In the genomic region with DNA sequence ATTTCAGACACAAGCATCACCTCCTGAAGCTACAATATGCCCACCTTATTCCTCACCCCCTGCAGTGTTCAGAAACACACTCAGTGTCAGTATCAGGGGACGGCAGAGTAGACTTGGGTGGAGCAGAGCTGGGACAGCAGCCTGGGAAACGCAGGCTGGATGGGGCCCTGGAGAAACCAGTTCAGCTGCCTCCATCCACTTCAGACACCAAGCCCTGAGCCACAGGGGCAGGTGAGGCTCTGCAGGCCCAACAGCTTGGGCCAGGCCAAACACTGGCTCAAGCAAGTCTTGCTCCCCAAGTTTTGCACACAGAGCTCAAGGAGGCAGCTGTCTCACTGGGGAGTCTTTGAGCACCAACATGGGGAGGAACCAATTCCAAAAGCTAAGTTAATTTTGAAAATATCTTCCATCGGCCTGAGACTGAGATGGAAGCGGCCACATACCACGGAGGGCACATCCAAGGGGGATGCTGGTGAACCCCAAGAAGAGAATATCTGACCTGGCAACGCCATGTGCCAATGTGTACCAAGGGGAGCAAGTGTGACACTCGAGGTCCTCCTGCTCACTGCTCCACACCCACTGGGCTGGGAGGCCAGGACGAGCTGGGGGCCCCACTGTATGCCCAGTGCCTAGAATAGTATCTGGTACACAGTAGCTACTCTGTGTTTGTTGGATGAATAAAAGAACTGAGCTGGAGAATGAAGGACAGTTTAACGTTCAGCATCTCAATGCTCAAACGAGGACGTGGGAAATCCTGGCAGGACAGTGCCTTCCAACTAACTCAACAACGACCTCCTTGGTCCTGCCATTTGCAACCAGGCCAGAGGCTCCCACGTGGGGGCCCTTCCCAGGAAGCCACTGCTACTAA, we compare ENCODE assay signal across 22 cellular contexts. TPM values are rescaled to one million over a fixed set of nuclear protein-coding genes. Genes with fewer than 3 reads are reported as not detected.
DNase-seq lines count a peak whose midpoint lies in the region; ATAC-seq, FAIRE-seq and TF ChIP-seq lines count a peak whose summit lies in the region.
"Had no signal": no experiment of that assay in that cellular context is flagged by ENCODE, and none has a peak within 500 bp of the region (broad histone marks: within the 10 kb centered on the region; RNA-seq: fewer than 3 reads in every experiment).

No MANE protein-coding gene starts in this region.

- POLR2A ChIA-PET in HEK293T (lab: Yijun Ruan, JAX), result no interaction called here

- ATAC-seq in gastroesophageal sphincter, result no peak

- in situ Hi-C loops in G401 (cut with HindIII; ENCODE audit: low sequenced_read_pairs), result no loop called here

- H3K27me3 ChIP-seq in bronchial epithelial cell (ENCODE audit: control insufficient read depth, insufficient read depth, low read length), result no peaks in the 10 kb centered on the region
- H3K27me3 ChIP-seq in esophagus (ENCODE audit: control insufficient read depth in 1 of 2, insufficient read depth in 2 of 2, low read length in 2 of 2), result no peaks in the 10 kb centered on the region
- no peaks in the 10 kb centered on the region for H3K27me3 ChIP-seq in osteoblast (ENCODE audit: insufficient read depth, low read length)
- peaks cover 50% of the 10 kb centered on the region for H3K27me3 ChIP-seq in gastroesophageal sphincter
- H3K27me3 ChIP-seq: BLaER1 had no signal

- peaks cover 6 to 39% of the 10 kb centered on the region in 2 donors for H3K4me1 ChIP-seq in esophagus (ENCODE audit: control insufficient read depth in 2 of 2, insufficient read depth in 2 of 2, low read length in 1 of 2)
- H3K4me1 ChIP-seq in osteoblast (ENCODE audit: insufficient read depth, low read length), result no peaks in the 10 kb centered on the region
- no peaks in the 10 kb centered on the region for H3K4me1 ChIP-seq in gastroesophageal sphincter

- TF ChIP-seq EP300 in gastroesophageal sphincter (IDR thresholded peaks at IDR 0.05), result no peak

- no peaks in the 10 kb centered on the region for H3K79me2 ChIP-seq in osteoblast (ENCODE audit: insufficient read depth, low read length)

- H3K4me3 ChIP-seq in bronchial epithelial cell (ENCODE audit: low read depth, low read length) (no peak overlapping the region), esophagus (ENCODE audit: low read depth in 1 of 2, low read length in 2 of 2) (no peak overlapping the region), osteoblast (ENCODE audit: insufficient read depth, low read length) (no peak overlapping the region), gastroesophageal sphincter (no peak overlapping the region)
- H3K4me3 ChIP-seq: BLaER1, GM23338 had no signal

- H3K9me3 ChIP-seq in esophagus (ENCODE audit: control insufficient read depth in 2 of 2, insufficient read depth in 1 of 2, low read depth in 1 of 2, low read length in 1 of 2) (no peaks in the 10 kb centered on the region), osteoblast (ENCODE audit: low read depth, low read length) (no peaks in the 10 kb centered on the region), gastroesophageal sphincter (no peaks in the 10 kb centered on the region)
- H3K9me3 ChIP-seq: BLaER1 had no signal

- H4K20me1 ChIP-seq in osteoblast (ENCODE audit: insufficient read depth, low read length), result no peaks in the 10 kb centered on the region
- H4K20me1 ChIP-seq: BLaER1 had no signal

- no peak overlapping the region for H2AFZ ChIP-seq in osteoblast (ENCODE audit: low read length)
- H2AFZ ChIP-seq: GM23338 had no signal

- 66 to 70% methylated on average over 12 to 13 of the region's 13 CpGs for WGBS in esophagus, 2 donors
- WGBS in gastroesophageal sphincter (ENCODE audit: low coverage in 1 of 2), 2 donors, result 51 to 100% methylated on average over 1 to 6 of the region's 13 CpGs

- TF ChIP-seq POLR2A in gastroesophageal sphincter (IDR thresholded peaks at IDR 0.05), result no peak

- TF ChIP-seq CTCF in bronchial epithelial cell (IDR thresholded peaks at IDR 0.05; ENCODE audit: insufficient read depth, low read length, severe bottlenecking) (no peak), osteoblast (IDR thresholded peaks at IDR 0.05; ENCODE audit: extremely low read depth, low read depth, low read length) (no peak), gastroesophageal sphincter (IDR thresholded peaks at IDR 0.05) (no peak)

- peak overlapping the region; percentile 2 to 72 for H3K27ac ChIP-seq in esophagus (ENCODE audit: low read depth in 2 of 2, low read length in 1 of 2)
- no peak overlapping the region for H3K27ac ChIP-seq in osteoblast (ENCODE audit: low read depth, low read length)
- no peak overlapping the region for H3K27ac ChIP-seq in gastroesophageal sphincter
- H3K27ac ChIP-seq: BLaER1 had no signal

- DNase-seq in NCI-H510A treated with DMSO at 0.1 percent for 48 hours (lab: John Stamatoyannopoulos, UW) (peak; percentile 28), NCI-H510A (lab: John Stamatoyannopoulos, UW) (no peak), bronchial epithelial cell (ENCODE audit: low read depth) (no peak), osteoblast (ENCODE audit: insufficient read length, low spot score, missing footprints) (peak; percentile 41), HEK293T (ENCODE audit: extremely low spot score) (no peak), G401 (ENCODE audit: low spot score) (no peak)
- DNase-seq: 8988T; CD4-positive, alpha-beta memory T cell; DMS153; DND-41; EL; GDM1; IMR-90 had no signal

- FAIRE-seq in bronchial epithelial cell (lab: Jason Lieb, UNC), result peak; percentile 28
- FAIRE-seq: GM12892, GM18507, HTR-8/SVneo had no signal

- H3K4me2 ChIP-seq in osteoblast (ENCODE audit: insufficient read depth, low read length), result no peak overlapping the region
- H3K4me2 ChIP-seq: BLaER1, GM23338 had no signal

- H3K36me3 ChIP-seq in bronchial epithelial cell (ENCODE audit: control insufficient read depth, insufficient read depth, low read length) (no peaks in the 10 kb centered on the region), esophagus (ENCODE audit: control insufficient read depth in 2 of 2, insufficient read depth in 2 of 2, low read length in 1 of 2) (peaks cover 0 to 2% of the 10 kb centered on the region in 2 donors), osteoblast (ENCODE audit: insufficient read depth, low read length) (no peaks in the 10 kb centered on the region), gastroesophageal sphincter (no peaks in the 10 kb centered on the region)
- H3K36me3 ChIP-seq: BLaER1 had no signal

- CTCF ChIA-PET in HEK293T (lab: Yijun Ruan, JAX), result no interaction called here

TF ChIP-seq in HEK293T, 16 proteins besides CTCF, POLR2A, EP300 and RAD21:
- TF ChIP-seq ZNF384 (IDR thresholded peaks at IDR 0.05) (no peak), HDGF (IDR thresholded peaks at IDR 0.05; ENCODE audit: borderline replicate concordance) (no peak), FOXM1 (IDR thresholded peaks at IDR 0.05; ENCODE audit: borderline replicate concordance) (no peak), ARNT (IDR thresholded peaks at IDR 0.05) (no peak), FOXA1 (IDR thresholded peaks at IDR 0.05) (no peak), L3MBTL2 (conservative IDR thresholded peaks at IDR 0.05) (no peak), ELF4 (IDR thresholded peaks at IDR 0.05) (no peak), LEF1 (IDR thresholded peaks at IDR 0.05; ENCODE audit: borderline replicate concordance) (no peak), SP1 (IDR thresholded peaks at IDR 0.05) (no peak), SUZ12 (IDR thresholded peaks at IDR 0.05) (no peak), BHLHE40 (IDR thresholded peaks at IDR 0.05; ENCODE audit: borderline replicate concordance) (no peak), TARDBP (IDR thresholded peaks at IDR 0.05) (no peak)

RNA-seq across cellular contexts. Expression of a gene that starts 45.6 kb away (rescaled TPM):
- total RNA-seq in bronchial epithelial cell (1.1 and 3.1 TPM in 2 replicates), osteoblast (under 0.01 TPM in 1 of 2 replicates, not detected in the other), gastroesophageal sphincter (1 to 10 TPM in 2 of 4 donors, under 1 TPM in 2; 0.47 to 4.6 (median 1.0) TPM)
- 10 to 100 TPM; 23.2 to 26.7 TPM for polyA plus RNA-seq in esophagus
- 0.55 and 3.3 TPM in 2 replicates for total RNA-seq in G401 (2014; rRNA removed; shearing (Covaris generic))
- total RNA-seq: A673; CD4-positive, alpha-beta memory T cell; IMR-90 had no signal
- polyA plus RNA-seq: CD14-positive monocyte; CD4-positive, alpha-beta memory T cell had no signal

Comparison
In these comparisons a context has a peak if more than half of its experiments do, and no peak if none do; other contexts are left out.
1. DNase-seq: peak in NCI-H510A treated with DMSO at 0.1 percent for 48 hours (single experiment) and osteoblast (single experiment); none in NCI-H510A (single experiment), bronchial epithelial cell (single experiment), HEK293T (single experiment) and G401 (single experiment).
2. H3K27ac ChIP-seq: peak in esophagus (2 of 2); none in osteoblast (single experiment) and gastroesophageal sphincter (0 of 4).